In genomic region chr12:4918950-4919660, GRCh38 we compare ENCODE assay signal across 26 cellular contexts. TPM values are rescaled to one million over a fixed set of nuclear protein-coding genes. Genes with fewer than 3 reads are reported as not detected.
DNase-seq lines count a peak whose midpoint lies in the region.
"Had no signal": no experiment of that assay in that cellular context is flagged by ENCODE, and none has a peak within 500 bp of the region (broad histone marks: within the 10 kb centered on the region; RNA-seq: fewer than 3 reads in every experiment).

No MANE protein-coding gene starts in this region.

- DNase-seq in Daoy (ENCODE audit: low read depth) = peak; percentile 70
- DNase-seq in Jurkat, Clone E6-1 (ENCODE audit: low read depth, low spot score) = peak; percentile 4
- DNase-seq in RPMI8226 = peak; percentile 67
- peak; percentile 50 for DNase-seq in islet precursor cell
- no peak for DNase-seq in HCEC 1CT
- no peak for DNase-seq in NCI-H748 (lab: John Stamatoyannopoulos, UW; ENCODE audit: unreplicated experiment)
- DNase-seq in DMS 273 (lab: John Stamatoyannopoulos, UW; ENCODE audit: unreplicated experiment) = no peak
- no peak for DNase-seq in SHP77 treated with DMSO at 0.1 percent for 48 hours (lab: John Stamatoyannopoulos, UW)
- DNase-seq: activated CD4-positive, alpha-beta memory T cell treated with anti-CD3 and anti-CD28 coated beads for 36 hours; activated CD4-positive, CD25-positive, alpha-beta regulatory T cell; activated gamma-delta T cell treated with Interleukin-2 at 50 U/mL for 16 hours; Caco-2; cortex of kidney; DND-41; KG1; NCI-H187 treated with DMSO at 0.1 percent for 48 hours; nucleus accumbens; retina; stimulated activated CD4-positive, alpha-beta T cell treated with anti-CD3 and anti-CD28 coated beads, Interleukin-4, amount 100 ng/mL, for 4 hours; stomach; trophoblast cell had no signal

- H3K4me3 ChIP-seq in Jurkat, Clone E6-1 (ENCODE audit: low read length) = no peak overlapping the region
- H3K4me3 ChIP-seq: A549, BLaER1, stomach had no signal

RNA-seq across cellular contexts. Expression of gene KCNA1, which starts 9.4 kb away (rescaled TPM):
- total RNA-seq in Daoy (2014; rRNA removed; shearing (Covaris generic)) = 0.17 and 1.3 TPM in 2 replicates
- polyA plus RNA-seq in Jurkat, Clone E6-1 (2012; ENCODE audit: insufficient read depth, insufficient read length) = not detected
- total RNA-seq: activated CD4-positive, alpha-beta memory T cell treated with anti-CD3 and anti-CD28 coated beads for 36 hours; bronchial epithelial cell; Caco-2; fibroblast of lung; NCI-H460 had no signal
- polyA plus RNA-seq: A549, fibroblast of lung had no signal

Comparison
In these comparisons a context has a peak if more than half of its experiments do, and no peak if none do; other contexts are left out.
1. DNase-seq: peak in Daoy (single experiment), Jurkat, Clone E6-1 (single experiment), RPMI8226 (single experiment) and islet precursor cell (single experiment); none in HCEC 1CT (single experiment), NCI-H748 (single experiment), DMS 273 (single experiment) and SHP77 treated with DMSO at 0.1 percent for 48 hours (single experiment).